1 cellular context compared by ENCODE assay signal in the genomic region with DNA sequence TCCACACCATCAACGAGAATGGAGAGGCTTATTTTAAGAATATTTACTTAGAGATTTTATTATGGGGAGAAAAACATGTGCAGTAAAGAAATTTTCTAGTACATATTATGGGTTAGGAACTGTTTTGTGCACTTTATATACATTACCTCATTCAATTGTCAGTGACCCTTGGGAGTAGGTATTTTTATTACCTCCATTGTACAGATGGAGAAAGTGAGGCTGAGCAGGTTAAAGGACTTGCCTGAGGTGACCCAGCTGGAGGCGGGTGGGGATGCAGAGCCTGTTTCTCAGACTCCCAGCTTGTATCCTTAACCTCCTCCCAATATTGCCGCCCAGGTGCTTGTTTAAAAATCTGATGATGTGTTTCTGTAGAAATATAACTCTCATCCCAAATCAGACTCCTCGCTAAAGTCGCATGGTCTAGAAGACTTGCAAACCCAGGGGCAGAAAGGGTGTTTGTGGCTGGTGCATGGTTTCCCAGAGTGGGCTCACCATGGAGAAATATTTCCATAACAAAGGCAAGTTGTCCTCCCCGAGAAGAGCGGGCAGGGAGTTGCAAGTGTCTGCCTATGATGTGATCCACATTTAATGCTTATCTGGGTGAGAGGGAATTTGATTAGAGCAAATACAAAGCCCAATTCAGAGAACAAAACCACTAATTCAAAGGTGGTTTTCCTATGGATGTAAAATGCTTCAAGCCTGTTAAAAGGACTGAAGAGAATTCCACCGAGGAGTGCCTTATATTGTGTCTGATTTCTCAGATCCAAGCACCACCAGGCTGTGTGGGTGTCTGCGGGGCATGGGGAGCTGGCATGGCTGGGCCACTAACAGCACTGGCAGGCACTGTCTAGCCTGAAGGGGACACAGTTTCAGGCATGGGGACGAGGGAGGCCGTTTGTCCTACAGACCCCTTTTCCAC.
TF ChIP-seq lines count a peak whose summit lies in the region.

No MANE protein-coding gene starts in this region.

TF ChIP-seq in SK-N-SH, 30 proteins besides CTCF, POLR2A, EP300 and RAD21:
- TF ChIP-seq EZH2phosphoT487 (IDR thresholded peaks at IDR 0.05; ENCODE audit: borderline replicate concordance, low read depth) (no peak), RFX5 (IDR thresholded peaks at IDR 0.05; ENCODE audit: low read length) (no peak), SMC3 (IDR thresholded peaks at IDR 0.05; ENCODE audit: low read depth, low read length) (no peak), RCOR1 (IDR thresholded peaks at IDR 0.05; ENCODE audit: low read length) (no peak), FOXM1 (IDR thresholded peaks at IDR 0.05; ENCODE audit: low read depth) (no peak), RXRA (IDR thresholded peaks at IDR 0.05; ENCODE audit: borderline replicate concordance, low read depth) (no peak), POLR2AphosphoS5 (IDR thresholded peaks at IDR 0.05; ENCODE audit: low read depth, low read length) (no peak)
- TF ChIP-seq, protein P1, sequence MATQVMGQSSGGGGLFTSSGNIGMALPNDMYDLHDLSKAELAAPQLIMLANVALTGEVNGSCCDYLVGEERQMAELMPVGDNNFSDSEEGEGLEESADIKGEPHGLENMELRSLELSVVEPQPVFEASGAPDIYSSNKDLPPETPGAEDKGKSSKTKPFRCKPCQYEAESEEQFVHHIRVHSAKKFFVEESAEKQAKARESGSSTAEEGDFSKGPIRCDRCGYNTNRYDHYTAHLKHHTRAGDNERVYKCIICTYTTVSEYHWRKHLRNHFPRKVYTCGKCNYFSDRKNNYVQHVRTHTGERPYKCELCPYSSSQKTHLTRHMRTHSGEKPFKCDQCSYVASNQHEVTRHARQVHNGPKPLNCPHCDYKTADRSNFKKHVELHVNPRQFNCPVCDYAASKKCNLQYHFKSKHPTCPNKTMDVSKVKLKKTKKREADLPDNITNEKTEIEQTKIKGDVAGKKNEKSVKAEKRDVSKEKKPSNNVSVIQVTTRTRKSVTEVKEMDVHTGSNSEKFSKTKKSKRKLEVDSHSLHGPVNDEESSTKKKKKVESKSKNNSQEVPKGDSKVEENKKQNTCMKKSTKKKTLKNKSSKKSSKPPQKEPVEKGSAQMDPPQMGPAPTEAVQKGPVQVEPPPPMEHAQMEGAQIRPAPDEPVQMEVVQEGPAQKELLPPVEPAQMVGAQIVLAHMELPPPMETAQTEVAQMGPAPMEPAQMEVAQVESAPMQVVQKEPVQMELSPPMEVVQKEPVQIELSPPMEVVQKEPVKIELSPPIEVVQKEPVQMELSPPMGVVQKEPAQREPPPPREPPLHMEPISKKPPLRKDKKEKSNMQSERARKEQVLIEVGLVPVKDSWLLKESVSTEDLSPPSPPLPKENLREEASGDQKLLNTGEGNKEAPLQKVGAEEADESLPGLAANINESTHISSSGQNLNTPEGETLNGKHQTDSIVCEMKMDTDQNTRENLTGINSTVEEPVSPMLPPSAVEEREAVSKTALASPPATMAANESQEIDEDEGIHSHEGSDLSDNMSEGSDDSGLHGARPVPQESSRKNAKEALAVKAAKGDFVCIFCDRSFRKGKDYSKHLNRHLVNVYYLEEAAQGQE (IDR thresholded peaks at IDR 0.05; ENCODE audit: low read depth, low read length), result no peak
